1 cellular context compared by ENCODE assay signal in genomic region chr11:93704237-93704636, GRCh38.
TF ChIP-seq lines count a peak whose summit lies in the region.

No MANE protein-coding gene starts in this region.

TF ChIP-seq in K562, 482 proteins besides CTCF, POLR2A, EP300 and RAD21:
- TF ChIP-seq, protein P1, sequence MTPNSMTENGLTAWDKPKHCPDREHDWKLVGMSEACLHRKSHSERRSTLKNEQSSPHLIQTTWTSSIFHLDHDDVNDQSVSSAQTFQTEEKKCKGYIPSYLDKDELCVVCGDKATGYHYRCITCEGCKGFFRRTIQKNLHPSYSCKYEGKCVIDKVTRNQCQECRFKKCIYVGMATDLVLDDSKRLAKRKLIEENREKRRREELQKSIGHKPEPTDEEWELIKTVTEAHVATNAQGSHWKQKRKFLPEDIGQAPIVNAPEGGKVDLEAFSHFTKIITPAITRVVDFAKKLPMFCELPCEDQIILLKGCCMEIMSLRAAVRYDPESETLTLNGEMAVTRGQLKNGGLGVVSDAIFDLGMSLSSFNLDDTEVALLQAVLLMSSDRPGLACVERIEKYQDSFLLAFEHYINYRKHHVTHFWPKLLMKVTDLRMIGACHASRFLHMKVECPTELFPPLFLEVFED (CRISPR knock-in tag; conservative IDR thresholded peaks at IDR 0.05): no peak
- TF ChIP-seq HDAC1 (IDR thresholded peaks at IDR 0.05) (no peak), SRSF9 (IDR thresholded peaks at IDR 0.05; ENCODE audit: borderline replicate concordance, low read depth, low read length) (no peak), ILK (tag; IDR thresholded peaks at IDR 0.05; ENCODE audit: borderline replicate concordance, low read depth) (no peak), GABPB2 (CRISPR knock-in tag; conservative IDR thresholded peaks at IDR 0.05) (no peak), CBX1 (IDR thresholded peaks at IDR 0.05; ENCODE audit: low read depth) (no peak), GATA2 (CRISPR knock-in tag; IDR thresholded peaks at IDR 0.05) (no peak), MTF1 (CRISPR knock-in tag; IDR thresholded peaks at IDR 0.05; ENCODE audit: borderline replicate concordance) (no peak), PHF8 (IDR thresholded peaks at IDR 0.05; ENCODE audit: borderline replicate concordance, low read length) (no peak), HNRNPUL1 (IDR thresholded peaks at IDR 0.05; ENCODE audit: low read length) (no peak), COPS2 (conservative IDR thresholded peaks at IDR 0.05) (no peak), ILF3 (IDR thresholded peaks at IDR 0.05; ENCODE audit: borderline replicate concordance) (no peak), HNRNPLL (IDR thresholded peaks at IDR 0.05; ENCODE audit: low read depth, low read length, poor library complexity, severe bottlenecking) (no peak), CCAR2 (IDR thresholded peaks at IDR 0.05; ENCODE audit: low read depth, low read length) (no peak)
- TF ChIP-seq, protein P2, sequence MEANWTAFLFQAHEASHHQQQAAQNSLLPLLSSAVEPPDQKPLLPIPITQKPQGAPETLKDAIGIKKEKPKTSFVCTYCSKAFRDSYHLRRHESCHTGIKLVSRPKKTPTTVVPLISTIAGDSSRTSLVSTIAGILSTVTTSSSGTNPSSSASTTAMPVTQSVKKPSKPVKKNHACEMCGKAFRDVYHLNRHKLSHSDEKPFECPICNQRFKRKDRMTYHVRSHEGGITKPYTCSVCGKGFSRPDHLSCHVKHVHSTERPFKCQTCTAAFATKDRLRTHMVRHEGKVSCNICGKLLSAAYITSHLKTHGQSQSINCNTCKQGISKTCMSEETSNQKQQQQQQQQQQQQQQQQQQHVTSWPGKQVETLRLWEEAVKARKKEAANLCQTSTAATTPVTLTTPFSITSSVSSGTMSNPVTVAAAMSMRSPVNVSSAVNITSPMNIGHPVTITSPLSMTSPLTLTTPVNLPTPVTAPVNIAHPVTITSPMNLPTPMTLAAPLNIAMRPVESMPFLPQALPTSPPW (CRISPR knock-in tag; IDR thresholded peaks at IDR 0.05): no peak
